In the genomic region with DNA sequence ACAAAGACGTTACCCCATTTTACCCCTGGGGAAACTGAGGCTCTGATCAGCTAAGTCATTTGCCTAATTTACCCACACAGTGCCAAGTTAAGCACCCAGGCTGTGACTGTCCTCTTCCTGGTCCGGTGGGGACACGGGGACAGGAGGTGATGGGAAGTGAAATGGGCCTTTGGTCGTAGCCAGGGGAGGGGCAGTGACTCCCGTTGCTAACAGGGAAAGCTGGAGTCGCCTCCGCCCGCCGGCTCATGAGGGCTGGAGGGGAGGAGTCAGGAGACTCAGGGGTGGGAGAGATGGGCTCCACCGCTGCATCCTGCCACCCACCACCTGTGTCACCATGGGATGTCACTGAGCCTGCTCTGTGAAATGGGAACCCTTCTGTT, we compare ENCODE assay signal across 19 cellular contexts.
"Had no signal": no experiment of that assay in that cellular context is flagged by ENCODE, and none has a peak within 500 bp of the region (broad histone marks: within the 10 kb centered on the region; RNA-seq: fewer than 3 reads in every experiment).

No MANE protein-coding gene starts in this region.

- H3K4me1 ChIP-seq: prostate gland, suprapubic skin, uterus had no signal

- H3K9me3 Mint-ChIP-seq: activated T-cell treated with anti-CD3 and anti-CD28 coated beads, Interleukin-2, amount 50 U/mL, for 4 hours; activated T-helper 2 cell treated with anti-CD3 and anti-CD28 coated beads, Interferon-gamma antibody, Interleukin-2, Interleukin-4, amounts not matched to agents 10 μg/mL and 5 μg/mL and 100 μg/mL, durations not matched to agents 14 hours and 24 hours and 36 hours; T-cell; WTC11 had no signal

- H3K27me3 ChIP-seq: heart left ventricle, uterus had no signal

- H3K36me3 ChIP-seq: neural progenitor cell, prostate gland, transverse colon, uterus had no signal

- H3K36me3 Mint-ChIP-seq: naive B cell, T-cell, WTC11 had no signal

- H3K27ac Mint-ChIP-seq: activated T-helper 2 cell treated with anti-CD3 and anti-CD28 coated beads, Interferon-gamma antibody, Interleukin-2, Interleukin-4, amounts not matched to agents 10 μg/mL and 5 μg/mL and 100 μg/mL, durations not matched to agents 14 hours and 24 hours and 36 hours; T-cell had no signal

- H3K9me3 ChIP-seq: heart left ventricle, prostate gland, stomach, suprapubic skin, transverse colon, uterus had no signal

- H3K27ac ChIP-seq: heart left ventricle, neural progenitor cell, prostate gland, stomach, suprapubic skin, transverse colon, uterus had no signal

- H3K4me3 Mint-ChIP-seq: activated T-cell treated with anti-CD3 and anti-CD28 coated beads, Interleukin-2, amount 50 U/mL, for 4 hours; neural progenitor cell; T-cell; WTC11 had no signal

- ATAC-seq: activated T-cell treated with anti-CD3 and anti-CD28 coated beads, Interleukin-2, amount 50 U/mL, for 4 hours; T-cell had no signal

- DNase-seq: activated naive CD4-positive, alpha-beta T cell treated with Interleukin-2 at 50 U/mL for 16 hours; activated T-cell treated with anti-CD3 and anti-CD28 coated beads, Interleukin-2, amount 50 U/mL, for 4 hours; amygdala; cerebellar nuclear complex; heart left ventricle; left cardiac atrium; naive B cell; stimulated activated CD4-positive, alpha-beta T cell treated with anti-CD3 and anti-CD28 coated beads, Interleukin-12 subunit alpha, Interleukin-12 subunit beta, amount 100 ng/mL, for 4 hours; stomach; T-cell; T-helper 9 cell; transverse colon; uterus had no signal

- H3K4me3 ChIP-seq: heart left ventricle, lung, neural progenitor cell, prostate gland, stomach, suprapubic skin, transverse colon, uterus had no signal
